ENCODE assay signal across 14 cellular contexts in genomic region chr17:59899099-59899498, GRCh38. TPM values are rescaled to one million over a fixed set of nuclear protein-coding genes. Genes with fewer than 3 reads are reported as not detected.
A peak's percentile ranks its signal among the peaks of the same experiment; 100 is the strongest.
DNase-seq lines count a peak whose midpoint lies in the region; ATAC-seq and TF ChIP-seq lines count a peak whose summit lies in the region.
"Had no signal": no experiment of that assay in that cellular context is flagged by ENCODE, and none has a peak within 500 bp of the region (broad histone marks: within the 10 kb centered on the region; RNA-seq: fewer than 3 reads in every experiment).

No MANE protein-coding gene starts in this region.

- CTCF ChIA-PET in activated CD4-positive, alpha-beta T cell treated with anti-CD3 and anti-CD28 coated beads, Interleukin-2, amount 10 ng/mL, durations not matched to agents 7 days and 5 days (lab: Charles Lee) = interaction anchor here (2.0 kb wide), 1 partner anchor 13 kb away, joined by 5 read pairs; no protein-coding TSS in a partner anchor
- CTCF ChIA-PET in Calu3 (lab: Charles Lee) = no interaction called here

- peak; percentile 20 for DNase-seq in activated CD4-positive, alpha-beta T cell treated with anti-CD3 and anti-CD28 coated beads, Interleukin-2, amount 10 ng/mL, durations not matched to agents 7 days and 5 days
- DNase-seq in activated CD4-positive, alpha-beta T cell treated with anti-CD3 and anti-CD28 coated beads, Interleukin-2, amount 50 U/mL, for 1 hour = no peak
- peak; percentile 3 for DNase-seq in NCI-H774 (lab: John Stamatoyannopoulos, UW)
- peak; percentile 72 for DNase-seq in fibroblast of mammary gland (ENCODE audit: low read depth)
- no peak for DNase-seq in stimulated activated naive B cell treated with anti-CD40 and anti-IgM and Interleukin-4, amounts not matched to agents 10 μg/mL and 1 μg/mL and 100 μg/mL, for 72 hours
- no peak for DNase-seq in effector CD4-positive, alpha-beta T cell
- no peak for DNase-seq in SKM-1 (lab: John Stamatoyannopoulos, UW; ENCODE audit: unreplicated experiment)
- DNase-seq in Calu3 = no peak
- DNase-seq: activated CD4-positive, alpha-beta T cell treated with anti-CD3 and anti-CD28 coated beads, Interleukin-2, amount 50 U/mL, for 48 hours; activated naive CD8-positive, alpha-beta T cell treated with anti-CD3 and anti-CD28 coated beads, Interleukin-2, amount 50 U/mL, for 24 hours; NCI-H146; occipital lobe; Peyer's patch had no signal

- H3K27ac Mint-ChIP-seq in activated CD4-positive, alpha-beta T cell treated with anti-CD3 and anti-CD28 coated beads, Interleukin-2, amount 10 ng/mL, durations not matched to agents 7 days and 5 days = peak overlapping the region; percentile 54
- H3K27ac Mint-ChIP-seq in stimulated activated naive B cell treated with anti-CD40 and anti-IgM and Interleukin-4, amounts not matched to agents 10 μg/mL and 1 μg/mL and 100 μg/mL, for 72 hours = no peak overlapping the region
- H3K27ac Mint-ChIP-seq in Calu3 (ENCODE audit: unreplicated experiment) = no peak overlapping the region
- H3K27ac Mint-ChIP-seq: activated naive CD8-positive, alpha-beta T cell treated with anti-CD3 and anti-CD28 coated beads, Interleukin-2, amount 50 U/mL, for 24 hours had no signal

- peak; percentile 67 for TF ChIP-seq CTCF in fibroblast of mammary gland (conservative IDR thresholded peaks at IDR 0.05; ENCODE audit: control insufficient read depth, insufficient read depth, low read depth, low read length)
- no peak for TF ChIP-seq CTCF in Calu3 (IDR thresholded peaks at IDR 0.05; ENCODE audit: unreplicated experiment)

- no peak overlapping the region for H3K4me3 ChIP-seq in fibroblast of mammary gland (ENCODE audit: control insufficient read depth, low read depth, low read length)
- H3K4me3 ChIP-seq: BLaER1 treated with 17β-estradiol and CSF1 and Interleukin-3, amounts not matched to agents 10 nM and 100 nM; Peyer's patch had no signal

- peaks cover 12% of the 10 kb centered on the region for H3K36me3 Mint-ChIP-seq in activated CD4-positive, alpha-beta T cell treated with anti-CD3 and anti-CD28 coated beads, Interleukin-2, amount 10 ng/mL, durations not matched to agents 7 days and 5 days (ENCODE audit: low read depth)
- peaks cover 7 to 10% of the 10 kb centered on the region in 2 donors for H3K36me3 Mint-ChIP-seq in stimulated activated naive B cell treated with anti-CD40 and anti-IgM and Interleukin-4, amounts not matched to agents 10 μg/mL and 1 μg/mL and 100 μg/mL, for 72 hours
- peaks cover 11% of the 10 kb centered on the region for H3K36me3 Mint-ChIP-seq in Calu3 (ENCODE audit: insufficient read depth, unreplicated experiment)

- ATAC-seq in stimulated activated naive B cell treated with anti-CD40 and anti-IgM and Interleukin-4, amounts not matched to agents 10 μg/mL and 1 μg/mL and 100 μg/mL, for 72 hours (replicated peaks) = peak; percentile 59 to 84
- ATAC-seq: activated naive CD8-positive, alpha-beta T cell treated with anti-CD3 and anti-CD28 coated beads, Interleukin-2, amount 50 U/mL, for 24 hours had no signal

- H3K4me1 Mint-ChIP-seq in activated CD4-positive, alpha-beta T cell treated with anti-CD3 and anti-CD28 coated beads, Interleukin-2, amount 10 ng/mL, durations not matched to agents 7 days and 5 days = peaks cover 43% of the 10 kb centered on the region
- peaks cover 10 to 28% of the 10 kb centered on the region in 2 donors for H3K4me1 Mint-ChIP-seq in stimulated activated naive B cell treated with anti-CD40 and anti-IgM and Interleukin-4, amounts not matched to agents 10 μg/mL and 1 μg/mL and 100 μg/mL, for 72 hours
- H3K4me1 Mint-ChIP-seq in Calu3 (ENCODE audit: low read depth, unreplicated experiment) = peaks cover 16% of the 10 kb centered on the region

- no TSS peak for BruUV-seq in Calu3 (replicated peaks; lab: Mats Ljungman, UMichigan)

- intact Hi-C loops in Calu3 (cut with micrococcal nuclease; ENCODE audit: unreplicated experiment) = no loop called here

- H3K4me3 Mint-ChIP-seq in activated CD4-positive, alpha-beta T cell treated with anti-CD3 and anti-CD28 coated beads, Interleukin-2, amount 10 ng/mL, durations not matched to agents 7 days and 5 days = no peak overlapping the region
- H3K4me3 Mint-ChIP-seq in stimulated activated naive B cell treated with anti-CD40 and anti-IgM and Interleukin-4, amounts not matched to agents 10 μg/mL and 1 μg/mL and 100 μg/mL, for 72 hours = no peak overlapping the region
- H3K4me3 Mint-ChIP-seq in Calu3 (ENCODE audit: low read depth, unreplicated experiment) = no peak overlapping the region
- H3K4me3 Mint-ChIP-seq: activated naive CD8-positive, alpha-beta T cell treated with anti-CD3 and anti-CD28 coated beads, Interleukin-2, amount 50 U/mL, for 24 hours had no signal

- no peaks in the 10 kb centered on the region for H3K9me3 Mint-ChIP-seq in activated CD4-positive, alpha-beta T cell treated with anti-CD3 and anti-CD28 coated beads, Interleukin-2, amount 10 ng/mL, durations not matched to agents 7 days and 5 days
- no peaks in the 10 kb centered on the region for H3K9me3 Mint-ChIP-seq in stimulated activated naive B cell treated with anti-CD40 and anti-IgM and Interleukin-4, amounts not matched to agents 10 μg/mL and 1 μg/mL and 100 μg/mL, for 72 hours
- no peaks in the 10 kb centered on the region for H3K9me3 Mint-ChIP-seq in Calu3 (ENCODE audit: low read depth, unreplicated experiment)
- H3K9me3 Mint-ChIP-seq: activated naive CD8-positive, alpha-beta T cell treated with anti-CD3 and anti-CD28 coated beads, Interleukin-2, amount 50 U/mL, for 24 hours had no signal

- POLR2A ChIA-PET in activated CD4-positive, alpha-beta T cell treated with anti-CD3 and anti-CD28 coated beads, Interleukin-2, amount 10 ng/mL, durations not matched to agents 7 days and 5 days (lab: Charles Lee) = no interaction called here

- no peaks in the 10 kb centered on the region for H3K27me3 Mint-ChIP-seq in activated CD4-positive, alpha-beta T cell treated with anti-CD3 and anti-CD28 coated beads, Interleukin-2, amount 10 ng/mL, durations not matched to agents 7 days and 5 days
- no peaks in the 10 kb centered on the region for H3K27me3 Mint-ChIP-seq in stimulated activated naive B cell treated with anti-CD40 and anti-IgM and Interleukin-4, amounts not matched to agents 10 μg/mL and 1 μg/mL and 100 μg/mL, for 72 hours
- no peaks in the 10 kb centered on the region for H3K27me3 Mint-ChIP-seq in Calu3 (ENCODE audit: unreplicated experiment)
- H3K27me3 Mint-ChIP-seq: activated naive CD8-positive, alpha-beta T cell treated with anti-CD3 and anti-CD28 coated beads, Interleukin-2, amount 50 U/mL, for 24 hours had no signal

RNA-seq across cellular contexts. Expression of gene RPS6KB1, which starts 6.2 kb away (rescaled TPM):
- 10 to 100 TPM; 46.7 to 50.3 TPM for total RNA-seq in activated CD4-positive, alpha-beta T cell treated with anti-CD3 and anti-CD28 coated beads, Interleukin-2, amount 10 ng/mL, durations not matched to agents 7 days and 5 days
- total RNA-seq in Calu3 (2022) = 29.9 and 34.5 TPM in 2 replicates

RNA-seq across cellular contexts. Expression of gene TUBD1, which starts 6.4 kb away (rescaled TPM):
- total RNA-seq in activated CD4-positive, alpha-beta T cell treated with anti-CD3 and anti-CD28 coated beads, Interleukin-2, amount 10 ng/mL, durations not matched to agents 7 days and 5 days = 10 to 100 TPM; 12.3 to 13.8 TPM
- total RNA-seq in Calu3 (2022) = 5.0 and 12.6 TPM in 2 replicates

Comparison
In these comparisons a context has a peak if more than half of its experiments do, and no peak if none do; other contexts are left out.
1. DNase-seq: peak in activated CD4-positive, alpha-beta T cell treated with anti-CD3 and anti-CD28 coated beads, Interleukin-2, amount 10 ng/mL, durations not matched to agents 7 days and 5 days (single experiment), NCI-H774 (single experiment) and fibroblast of mammary gland (single experiment); none in activated CD4-positive, alpha-beta T cell treated with anti-CD3 and anti-CD28 coated beads, Interleukin-2, amount 50 U/mL, for 1 hour (single experiment), stimulated activated naive B cell treated with anti-CD40 and anti-IgM and Interleukin-4, amounts not matched to agents 10 μg/mL and 1 μg/mL and 100 μg/mL, for 72 hours (single experiment), effector CD4-positive, alpha-beta T cell (single experiment), SKM-1 (single experiment) and Calu3 (single experiment).